1 cellular context compared by ENCODE assay signal in the genomic region with DNA sequence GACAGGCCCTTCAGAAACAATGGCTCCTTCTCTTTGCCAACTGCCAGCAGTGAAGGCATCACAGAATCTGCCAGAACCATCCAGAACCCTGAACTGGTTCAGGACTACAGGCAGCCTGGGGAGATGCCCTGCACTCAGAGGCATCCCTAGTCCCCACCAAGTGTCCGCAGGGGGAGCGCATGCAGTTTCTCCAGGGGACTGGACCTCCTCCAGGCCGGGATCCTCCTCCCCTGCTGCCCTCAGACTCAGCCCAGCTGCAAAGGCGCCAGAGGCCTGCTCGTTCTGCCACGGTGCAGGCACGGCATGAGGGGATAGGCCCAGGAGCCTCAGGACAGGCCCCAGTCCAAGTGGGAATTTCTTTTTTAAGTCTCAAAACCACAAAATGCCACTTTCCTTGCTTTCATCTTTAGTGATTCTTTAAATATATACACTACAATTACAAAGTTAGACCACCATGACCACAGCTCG.
TF ChIP-seq lines count a peak whose summit lies in the region.

No MANE protein-coding gene starts in this region.

TF ChIP-seq in HEK293, 187 proteins besides CTCF, POLR2A, EP300 and RAD21 (continued from another document):
- TF ChIP-seq, protein P1, sequence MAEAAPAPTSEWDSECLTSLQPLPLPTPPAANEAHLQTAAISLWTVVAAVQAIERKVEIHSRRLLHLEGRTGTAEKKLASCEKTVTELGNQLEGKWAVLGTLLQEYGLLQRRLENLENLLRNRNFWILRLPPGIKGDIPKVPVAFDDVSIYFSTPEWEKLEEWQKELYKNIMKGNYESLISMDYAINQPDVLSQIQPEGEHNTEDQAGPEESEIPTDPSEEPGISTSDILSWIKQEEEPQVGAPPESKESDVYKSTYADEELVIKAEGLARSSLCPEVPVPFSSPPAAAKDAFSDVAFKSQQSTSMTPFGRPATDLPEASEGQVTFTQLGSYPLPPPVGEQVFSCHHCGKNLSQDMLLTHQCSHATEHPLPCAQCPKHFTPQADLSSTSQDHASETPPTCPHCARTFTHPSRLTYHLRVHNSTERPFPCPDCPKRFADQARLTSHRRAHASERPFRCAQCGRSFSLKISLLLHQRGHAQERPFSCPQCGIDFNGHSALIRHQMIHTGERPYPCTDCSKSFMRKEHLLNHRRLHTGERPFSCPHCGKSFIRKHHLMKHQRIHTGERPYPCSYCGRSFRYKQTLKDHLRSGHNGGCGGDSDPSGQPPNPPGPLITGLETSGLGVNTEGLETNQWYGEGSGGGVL (tag by site-specific recombination; IDR thresholded peaks at IDR 0.05): no peak
- TF ChIP-seq ZEB2 (tag by site-specific recombination; IDR thresholded peaks at IDR 0.05): no peak
- TF ChIP-seq, protein P2, sequence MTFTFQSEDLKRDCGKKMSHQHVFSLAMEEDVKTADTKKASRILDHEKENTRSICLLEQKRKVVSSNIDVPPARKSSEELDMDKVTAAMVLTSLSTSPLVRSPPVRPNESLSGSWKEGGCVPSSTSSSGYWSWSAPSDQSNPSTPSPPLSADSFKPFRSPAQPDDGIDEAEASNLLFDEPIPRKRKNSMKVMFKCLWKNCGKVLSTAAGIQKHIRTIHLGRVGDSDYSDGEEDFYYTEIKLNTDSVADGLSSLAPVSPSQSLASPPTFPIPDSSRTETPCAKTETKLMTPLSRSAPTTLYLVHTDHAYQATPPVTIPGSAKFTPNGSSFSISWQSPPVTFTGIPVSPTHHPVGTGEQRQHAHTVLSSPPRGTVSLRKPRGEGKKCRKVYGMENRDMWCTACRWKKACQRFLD (tag by site-specific recombination; IDR thresholded peaks at IDR 0.05): no peak
- TF ChIP-seq, protein P3, sequence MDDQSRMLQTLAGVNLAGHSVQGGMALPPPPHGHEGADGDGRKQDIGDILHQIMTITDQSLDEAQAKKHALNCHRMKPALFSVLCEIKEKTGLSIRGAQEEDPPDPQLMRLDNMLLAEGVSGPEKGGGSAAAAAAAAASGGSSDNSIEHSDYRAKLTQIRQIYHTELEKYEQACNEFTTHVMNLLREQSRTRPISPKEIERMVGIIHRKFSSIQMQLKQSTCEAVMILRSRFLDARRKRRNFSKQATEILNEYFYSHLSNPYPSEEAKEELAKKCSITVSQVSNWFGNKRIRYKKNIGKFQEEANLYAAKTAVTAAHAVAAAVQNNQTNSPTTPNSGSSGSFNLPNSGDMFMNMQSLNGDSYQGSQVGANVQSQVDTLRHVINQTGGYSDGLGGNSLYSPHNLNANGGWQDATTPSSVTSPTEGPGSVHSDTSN (CRISPR knock-in tag; IDR thresholded peaks at IDR 0.05): no peak
TF ChIP-seq in HEK293: peak in this region for 1.
